12 cellular contexts compared by ENCODE assay signal in genomic region chr6:50819906-50820589, GRCh38. TPM values are rescaled to one million over a fixed set of nuclear protein-coding genes. Genes with fewer than 3 reads are reported as not detected.
DNase-seq lines count a peak whose midpoint lies in the region; ATAC-seq, FAIRE-seq and TF ChIP-seq lines count a peak whose summit lies in the region.
"Had no signal": no experiment of that assay in that cellular context is flagged by ENCODE, and none has a peak within 500 bp of the region (broad histone marks: within the 10 kb centered on the region; RNA-seq: fewer than 3 reads in every experiment).

No MANE protein-coding gene starts in this region.

- FAIRE-seq in HTR-8/SVneo (lab: Jason Lieb, UNC) = no peak
- FAIRE-seq: endometrium had no signal

- H3K4me1 Mint-ChIP-seq in activated CD4-positive, alpha-beta T cell treated with anti-CD3 and anti-CD28 coated beads, Interleukin-2, amount 10 ng/mL, durations not matched to agents 7 days and 5 days = peaks cover 6% of the 10 kb centered on the region

- no peak overlapping the region for H3K4me3 Mint-ChIP-seq in activated CD4-positive, alpha-beta T cell treated with anti-CD3 and anti-CD28 coated beads, Interleukin-2, amount 10 ng/mL, durations not matched to agents 7 days and 5 days

- 2% methylated on average over 46 of the region's 46 CpGs for WGBS in suprapubic skin

- no peak for DNase-seq in activated CD4-positive, alpha-beta T cell treated with anti-CD3 and anti-CD28 coated beads, Interleukin-2, amount 10 ng/mL, durations not matched to agents 7 days and 5 days
- no peak for DNase-seq in activated CD4-positive, alpha-beta T cell treated with anti-CD3 and anti-CD28 coated beads for 48 hours
- DNase-seq in ascending aorta (ENCODE audit: low spot score in 2 of 2) (no peak), left kidney (ENCODE audit: low read depth, low spot score) (peak; percentile 47), suprapubic skin (ENCODE audit: low spot score in 2 of 2) (peak in 1 of 2 donors; percentile 59), hepatic stellate cell (ENCODE audit: low spot score) (no peak), HTR-8/SVneo (ENCODE audit: insufficient read length, low spot score) (no peak)
- DNase-seq: NCI-H446 had no signal

- H3K4me3 ChIP-seq in ascending aorta (peak overlapping the region; percentile 24 to 52), suprapubic skin (peak overlapping the region; percentile 54)

- H3K36me3 Mint-ChIP-seq in activated CD4-positive, alpha-beta T cell treated with anti-CD3 and anti-CD28 coated beads, Interleukin-2, amount 10 ng/mL, durations not matched to agents 7 days and 5 days (ENCODE audit: low read depth) = peaks cover 3% of the 10 kb centered on the region

- no peaks in the 10 kb centered on the region for H3K9me3 Mint-ChIP-seq in activated CD4-positive, alpha-beta T cell treated with anti-CD3 and anti-CD28 coated beads, Interleukin-2, amount 10 ng/mL, durations not matched to agents 7 days and 5 days

- CTCF ChIA-PET in activated CD4-positive, alpha-beta T cell treated with anti-CD3 and anti-CD28 coated beads, Interleukin-2, amount 10 ng/mL, durations not matched to agents 7 days and 5 days (lab: Charles Lee) = interaction anchor here (1.1 kb wide), 1 partner anchor 102 kb away, joined by 3 read pairs; no protein-coding TSS in a partner anchor

- H3K9me3 ChIP-seq in ascending aorta (no peaks in the 10 kb centered on the region), suprapubic skin (no peaks in the 10 kb centered on the region)

- no peak for TF ChIP-seq EP300 in suprapubic skin (IDR thresholded peaks at IDR 0.05)

- H3K27ac ChIP-seq in ascending aorta = no peak overlapping the region
- H3K27ac ChIP-seq in suprapubic skin = peak overlapping the region; percentile 89

- H3K27me3 Mint-ChIP-seq in activated CD4-positive, alpha-beta T cell treated with anti-CD3 and anti-CD28 coated beads, Interleukin-2, amount 10 ng/mL, durations not matched to agents 7 days and 5 days = peaks cover 81% of the 10 kb centered on the region

- no peak for TF ChIP-seq POLR2A in suprapubic skin (IDR thresholded peaks at IDR 0.05)

- ATAC-seq in GM19035 (IDR thresholded peaks at IDR 0.05; ENCODE audit: unreplicated experiment) = no peak

- intact Hi-C loops in ascending aorta (cut with DNase I) = no loop called here

- H3K27me3 ChIP-seq in ascending aorta = peaks cover 13% of the 10 kb centered on the region
- H3K27me3 ChIP-seq in suprapubic skin = peaks cover 82% of the 10 kb centered on the region

- no peak for TF ChIP-seq CTCF in ascending aorta (IDR thresholded peaks at IDR 0.05)
- no peak for TF ChIP-seq CTCF in suprapubic skin (IDR thresholded peaks at IDR 0.05)

- H3K4me1 ChIP-seq in ascending aorta = peaks cover 0 to 5% of the 10 kb centered on the region in 2 donors
- peaks cover 22% of the 10 kb centered on the region for H3K4me1 ChIP-seq in suprapubic skin

- no peaks in the 10 kb centered on the region for H3K36me3 ChIP-seq in ascending aorta
- no peaks in the 10 kb centered on the region for H3K36me3 ChIP-seq in suprapubic skin

- peak overlapping the region; percentile 31 for H3K27ac Mint-ChIP-seq in activated CD4-positive, alpha-beta T cell treated with anti-CD3 and anti-CD28 coated beads, Interleukin-2, amount 10 ng/mL, durations not matched to agents 7 days and 5 days

- POLR2A ChIA-PET in activated CD4-positive, alpha-beta T cell treated with anti-CD3 and anti-CD28 coated beads, Interleukin-2, amount 10 ng/mL, durations not matched to agents 7 days and 5 days (lab: Charles Lee) = no interaction called here

RNA-seq across cellular contexts. Expression of gene TFAP2B, which starts 1.4 kb away (rescaled TPM):
- total RNA-seq in activated CD4-positive, alpha-beta T cell treated with anti-CD3 and anti-CD28 coated beads, Interleukin-2, amount 10 ng/mL, durations not matched to agents 7 days and 5 days = not detected
- total RNA-seq in ascending aorta (not detected), suprapubic skin (1 to 10 TPM; 4.3 to 9.0 (median 8.2) TPM)
- total RNA-seq: myocyte; T-helper 1 cell treated with Interleukin-12 subunit alpha and Interleukin-12 subunit beta and Interleukin-4 antibody, amounts not matched to agents 30 ng/mL and 1 ng/mL, for 36 hours had no signal
